Comparison of ENCODE assay signal across 8 cellular contexts in the genomic region with DNA sequence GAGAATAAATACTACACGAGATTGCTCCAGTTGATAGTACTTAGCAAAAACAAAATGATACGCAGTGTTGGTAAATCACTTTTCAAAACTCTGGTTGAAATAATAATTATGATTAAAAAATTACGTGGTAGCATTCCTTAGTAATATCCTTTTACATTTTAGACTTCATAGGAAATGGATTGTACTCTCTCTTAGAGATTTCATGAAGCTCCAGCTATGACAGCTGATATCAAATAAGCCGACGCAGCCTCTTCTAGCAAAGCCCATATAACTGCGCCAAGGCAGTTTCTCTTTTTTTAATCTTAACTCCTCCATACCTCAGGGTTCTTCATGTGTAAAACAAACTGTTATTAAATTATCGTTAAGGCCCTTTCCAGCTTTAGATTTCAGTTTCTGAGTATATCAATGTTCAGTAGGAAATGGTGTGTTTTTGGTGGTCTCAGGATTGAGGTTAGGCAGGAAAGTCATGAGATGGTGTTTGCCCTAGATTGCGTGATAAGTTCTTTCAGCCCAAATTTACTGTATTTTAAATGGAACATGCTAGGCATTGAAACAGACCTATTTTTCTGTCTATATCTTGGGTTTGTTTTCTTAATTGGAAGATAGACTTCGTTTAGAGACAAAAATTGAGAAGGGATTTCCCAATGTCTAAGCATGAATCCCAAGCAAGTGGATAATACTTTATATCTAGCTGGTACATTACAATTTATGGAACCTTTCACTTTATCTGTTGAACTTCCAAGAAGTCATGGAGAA. TPM values are rescaled to one million over a fixed set of nuclear protein-coding genes. Genes with fewer than 3 reads are reported as not detected.
DNase-seq lines count a peak whose midpoint lies in the region; ATAC-seq and TF ChIP-seq lines count a peak whose summit lies in the region.

No MANE protein-coding gene starts in this region.

- in situ Hi-C loops in GM13976 (cut with MboI; ENCODE audit: low sequenced_read_pairs, unreplicated experiment): no loop called here

- no peaks in the 10 kb centered on the region for H3K36me3 ChIP-seq in effector memory CD4-positive, alpha-beta T cell (ENCODE audit: control insufficient read depth, insufficient read depth, low read length)
- peaks cover 15% of the 10 kb centered on the region for H3K36me3 ChIP-seq in neural progenitor cell

- H3K4me3 Mint-ChIP-seq in neural progenitor cell: peak overlapping the region; percentile 82

- H3K79me2 ChIP-seq in neural progenitor cell (ENCODE audit: low read depth): peaks cover 28% of the 10 kb centered on the region

- ATAC-seq in HG02763 (IDR thresholded peaks at IDR 0.05; ENCODE audit: unreplicated experiment): no peak

- H3K9ac ChIP-seq in neural progenitor cell: no peak overlapping the region

- no peak for TF ChIP-seq POLR2A in NB4 (IDR thresholded peaks at IDR 0.05; ENCODE audit: extremely low read depth, insufficient read length)

- H3K27me3 ChIP-seq in effector memory CD4-positive, alpha-beta T cell (replicated peaks; ENCODE audit: control insufficient read depth, insufficient read depth, low read length, poor library complexity, severe bottlenecking): no peaks in the 10 kb centered on the region
- H3K27me3 ChIP-seq in neural progenitor cell: peaks cover 17% of the 10 kb centered on the region

- peaks cover 17% of the 10 kb centered on the region for H3K4me1 Mint-ChIP-seq in neural progenitor cell

- peak overlapping the region; percentile 81 for H3K4me2 ChIP-seq in neural progenitor cell

- H3K4me1 ChIP-seq in effector memory CD4-positive, alpha-beta T cell (ENCODE audit: control insufficient read depth, insufficient read depth, low read length, poor library complexity, severe bottlenecking): peaks cover 11% of the 10 kb centered on the region
- H3K4me1 ChIP-seq in neural progenitor cell: peaks cover 13% of the 10 kb centered on the region

- no peak for TF ChIP-seq CTCF in NB4 (IDR thresholded peaks at IDR 0.05; ENCODE audit: low read depth, low read length)
- no peak for TF ChIP-seq CTCF in neural progenitor cell (IDR thresholded peaks at IDR 0.05)
- no peak for TF ChIP-seq CTCF in GM13976 (IDR thresholded peaks at IDR 0.05; ENCODE audit: borderline replicate concordance, control extremely low read depth, extremely low read depth, insufficient read depth, missing control alignments)

- peaks cover 2% of the 10 kb centered on the region for H3K27me3 Mint-ChIP-seq in neural progenitor cell (ENCODE audit: insufficient read depth, low read depth)

- DNase-seq in CD1c-positive myeloid dendritic cell (ENCODE audit: extremely low spot score) (peak; percentile 4), NB4 (ENCODE audit: low read depth) (no peak), neural progenitor cell (ENCODE audit: low spot score) (no peak), hepatic stellate cell (ENCODE audit: low spot score) (no peak), GM13976 (ENCODE audit: low spot score) (no peak), NCI-H774 (lab: John Stamatoyannopoulos, UW) (no peak)
- DNase-seq in effector memory CD4-positive, alpha-beta T cell: no peak

- H3K36me3 Mint-ChIP-seq in neural progenitor cell: peaks cover 8% of the 10 kb centered on the region

- peaks cover 18% of the 10 kb centered on the region for H3F3A ChIP-seq in neural progenitor cell (ENCODE audit: low read depth)

- no peaks in the 10 kb centered on the region for H4K20me1 ChIP-seq in neural progenitor cell (ENCODE audit: low read depth)

- H2AFZ ChIP-seq in neural progenitor cell (replicated peaks): peak overlapping the region; percentile 91

- no peaks in the 10 kb centered on the region for H3K9me3 ChIP-seq in effector memory CD4-positive, alpha-beta T cell (ENCODE audit: control insufficient read depth, low read length)
- H3K9me3 ChIP-seq in neural progenitor cell (ENCODE audit: low read depth): no peaks in the 10 kb centered on the region

- H3K27ac ChIP-seq in effector memory CD4-positive, alpha-beta T cell (ENCODE audit: insufficient read depth, low read length, poor library complexity, severe bottlenecking): peak overlapping the region; percentile 85
- no peak overlapping the region for H3K27ac ChIP-seq in neural progenitor cell

- H3K9me3 Mint-ChIP-seq in neural progenitor cell: no peaks in the 10 kb centered on the region

- no peak overlapping the region for H3K27ac Mint-ChIP-seq in neural progenitor cell

- peak overlapping the region; percentile 50 for H3K4me3 ChIP-seq in NB4 (ENCODE audit: low read depth, low read length)
- H3K4me3 ChIP-seq in effector memory CD4-positive, alpha-beta T cell (ENCODE audit: insufficient read depth, low read depth, low read length, poor library complexity, severe bottlenecking): peak overlapping the region; percentile 87
- H3K4me3 ChIP-seq in neural progenitor cell: peak overlapping the region; percentile 73

RNA-seq across cellular contexts. Expression of a gene that starts 0.9 kb away (rescaled TPM):
- 24.5 and 105 TPM in 2 replicates for total RNA-seq in neural progenitor cell (ENCODE audit: low replicate concordance)
